ENCODE assay signal across 1 cellular context in the genomic region with DNA sequence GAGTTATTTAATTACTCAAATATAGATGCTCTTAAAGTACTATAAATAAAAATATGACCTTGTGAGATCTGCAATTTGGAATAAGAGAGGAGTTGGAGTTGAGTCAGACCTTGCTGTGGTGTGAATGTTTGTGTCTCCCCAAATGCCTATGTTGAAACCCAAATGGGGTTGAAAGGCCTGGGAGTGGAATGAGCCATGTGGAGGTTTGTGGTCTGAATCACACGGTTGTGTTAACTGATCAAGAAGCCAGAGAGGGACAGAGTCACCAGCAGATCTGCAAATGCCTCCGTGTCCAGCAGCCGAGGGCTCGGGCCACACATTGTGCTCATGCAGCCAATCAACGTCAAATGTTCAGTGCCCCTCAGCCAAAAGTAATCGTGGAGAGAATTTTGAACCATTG.
TF ChIP-seq lines count a peak whose summit lies in the region.

No MANE protein-coding gene starts in this region.

TF ChIP-seq in GM23338, 12 proteins besides CTCF, POLR2A, EP300 and RAD21 (continued from another document):
- TF ChIP-seq, protein P1, sequence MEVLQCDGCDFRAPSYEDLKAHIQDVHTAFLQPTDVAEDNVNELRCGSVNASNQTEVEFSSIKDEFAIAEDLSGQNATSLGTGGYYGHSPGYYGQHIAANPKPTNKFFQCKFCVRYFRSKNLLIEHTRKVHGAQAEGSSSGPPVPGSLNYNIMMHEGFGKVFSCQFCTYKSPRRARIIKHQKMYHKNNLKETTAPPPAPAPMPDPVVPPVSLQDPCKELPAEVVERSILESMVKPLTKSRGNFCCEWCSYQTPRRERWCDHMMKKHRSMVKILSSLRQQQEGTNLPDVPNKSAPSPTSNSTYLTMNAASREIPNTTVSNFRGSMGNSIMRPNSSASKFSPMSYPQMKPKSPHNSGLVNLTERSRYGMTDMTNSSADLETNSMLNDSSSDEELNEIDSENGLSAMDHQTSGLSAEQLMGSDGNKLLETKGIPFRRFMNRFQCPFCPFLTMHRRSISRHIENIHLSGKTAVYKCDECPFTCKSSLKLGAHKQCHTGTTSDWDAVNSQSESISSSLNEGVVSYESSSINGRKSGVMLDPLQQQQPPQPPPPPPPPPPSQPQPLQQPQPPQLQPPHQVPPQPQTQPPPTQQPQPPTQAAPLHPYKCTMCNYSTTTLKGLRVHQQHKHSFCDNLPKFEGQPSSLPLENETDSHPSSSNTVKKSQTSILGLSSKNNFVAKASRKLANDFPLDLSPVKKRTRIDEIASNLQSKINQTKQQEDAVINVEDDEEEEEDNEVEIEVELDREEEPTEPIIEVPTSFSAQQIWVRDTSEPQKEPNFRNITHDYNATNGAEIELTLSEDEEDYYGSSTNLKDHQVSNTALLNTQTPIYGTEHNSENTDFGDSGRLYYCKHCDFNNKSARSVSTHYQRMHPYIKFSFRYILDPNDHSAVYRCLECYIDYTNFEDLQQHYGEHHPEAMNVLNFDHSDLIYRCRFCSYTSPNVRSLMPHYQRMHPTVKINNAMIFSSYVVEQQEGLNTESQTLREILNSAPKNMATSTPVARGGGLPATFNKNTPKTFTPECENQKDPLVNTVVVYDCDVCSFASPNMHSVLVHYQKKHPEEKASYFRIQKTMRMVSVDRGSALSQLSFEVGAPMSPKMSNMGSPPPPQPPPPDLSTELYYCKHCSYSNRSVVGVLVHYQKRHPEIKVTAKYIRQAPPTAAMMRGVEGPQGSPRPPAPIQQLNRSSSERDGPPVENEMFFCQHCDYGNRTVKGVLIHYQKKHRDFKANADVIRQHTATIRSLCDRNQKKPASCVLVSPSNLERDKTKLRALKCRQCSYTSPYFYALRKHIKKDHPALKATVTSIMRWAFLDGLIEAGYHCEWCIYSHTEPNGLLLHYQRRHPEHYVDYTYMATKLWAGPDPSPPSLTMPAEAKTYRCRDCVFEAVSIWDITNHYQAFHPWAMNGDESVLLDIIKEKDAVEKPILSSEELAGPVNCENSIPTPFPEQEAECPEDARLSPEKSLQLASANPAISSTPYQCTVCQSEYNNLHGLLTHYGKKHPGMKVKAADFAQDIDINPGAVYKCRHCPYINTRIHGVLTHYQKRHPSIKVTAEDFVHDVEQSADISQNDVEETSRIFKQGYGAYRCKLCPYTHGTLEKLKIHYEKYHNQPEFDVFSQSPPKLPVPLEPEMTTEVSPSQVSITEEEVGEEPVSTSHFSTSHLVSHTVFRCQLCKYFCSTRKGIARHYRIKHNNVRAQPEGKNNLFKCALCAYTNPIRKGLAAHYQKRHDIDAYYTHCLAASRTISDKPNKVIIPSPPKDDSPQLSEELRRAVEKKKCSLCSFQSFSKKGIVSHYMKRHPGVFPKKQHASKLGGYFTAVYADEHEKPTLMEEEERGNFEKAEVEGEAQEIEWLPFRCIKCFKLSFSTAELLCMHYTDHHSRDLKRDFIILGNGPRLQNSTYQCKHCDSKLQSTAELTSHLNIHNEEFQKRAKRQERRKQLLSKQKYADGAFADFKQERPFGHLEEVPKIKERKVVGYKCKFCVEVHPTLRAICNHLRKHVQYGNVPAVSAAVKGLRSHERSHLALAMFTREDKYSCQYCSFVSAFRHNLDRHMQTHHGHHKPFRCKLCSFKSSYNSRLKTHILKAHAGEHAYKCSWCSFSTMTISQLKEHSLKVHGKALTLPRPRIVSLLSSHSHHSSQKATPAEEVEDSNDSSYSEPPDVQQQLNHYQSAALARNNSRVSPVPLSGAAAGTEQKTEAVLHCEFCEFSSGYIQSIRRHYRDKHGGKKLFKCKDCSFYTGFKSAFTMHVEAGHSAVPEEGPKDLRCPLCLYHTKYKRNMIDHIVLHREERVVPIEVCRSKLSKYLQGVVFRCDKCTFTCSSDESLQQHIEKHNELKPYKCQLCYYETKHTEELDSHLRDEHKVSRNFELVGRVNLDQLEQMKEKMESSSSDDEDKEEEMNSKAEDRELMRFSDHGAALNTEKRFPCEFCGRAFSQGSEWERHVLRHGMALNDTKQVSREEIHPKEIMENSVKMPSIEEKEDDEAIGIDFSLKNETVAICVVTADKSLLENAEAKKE (CRISPR knock-in tag; IDR thresholded peaks at IDR 0.05): no peak
- TF ChIP-seq CREB1 (CRISPR knock-in tag; IDR thresholded peaks at IDR 0.05; ENCODE audit: low read depth) (no peak), JUNB (IDR thresholded peaks at IDR 0.05; ENCODE audit: unreplicated experiment) (no peak), POLR2AphosphoS5 (IDR thresholded peaks at IDR 0.05; ENCODE audit: low read depth) (no peak), EZH2 (IDR thresholded peaks at IDR 0.05; ENCODE audit: low read depth, unreplicated experiment) (no peak), NANOG (IDR thresholded peaks at IDR 0.05; ENCODE audit: borderline replicate concordance) (no peak)
- TF ChIP-seq, protein P2, sequence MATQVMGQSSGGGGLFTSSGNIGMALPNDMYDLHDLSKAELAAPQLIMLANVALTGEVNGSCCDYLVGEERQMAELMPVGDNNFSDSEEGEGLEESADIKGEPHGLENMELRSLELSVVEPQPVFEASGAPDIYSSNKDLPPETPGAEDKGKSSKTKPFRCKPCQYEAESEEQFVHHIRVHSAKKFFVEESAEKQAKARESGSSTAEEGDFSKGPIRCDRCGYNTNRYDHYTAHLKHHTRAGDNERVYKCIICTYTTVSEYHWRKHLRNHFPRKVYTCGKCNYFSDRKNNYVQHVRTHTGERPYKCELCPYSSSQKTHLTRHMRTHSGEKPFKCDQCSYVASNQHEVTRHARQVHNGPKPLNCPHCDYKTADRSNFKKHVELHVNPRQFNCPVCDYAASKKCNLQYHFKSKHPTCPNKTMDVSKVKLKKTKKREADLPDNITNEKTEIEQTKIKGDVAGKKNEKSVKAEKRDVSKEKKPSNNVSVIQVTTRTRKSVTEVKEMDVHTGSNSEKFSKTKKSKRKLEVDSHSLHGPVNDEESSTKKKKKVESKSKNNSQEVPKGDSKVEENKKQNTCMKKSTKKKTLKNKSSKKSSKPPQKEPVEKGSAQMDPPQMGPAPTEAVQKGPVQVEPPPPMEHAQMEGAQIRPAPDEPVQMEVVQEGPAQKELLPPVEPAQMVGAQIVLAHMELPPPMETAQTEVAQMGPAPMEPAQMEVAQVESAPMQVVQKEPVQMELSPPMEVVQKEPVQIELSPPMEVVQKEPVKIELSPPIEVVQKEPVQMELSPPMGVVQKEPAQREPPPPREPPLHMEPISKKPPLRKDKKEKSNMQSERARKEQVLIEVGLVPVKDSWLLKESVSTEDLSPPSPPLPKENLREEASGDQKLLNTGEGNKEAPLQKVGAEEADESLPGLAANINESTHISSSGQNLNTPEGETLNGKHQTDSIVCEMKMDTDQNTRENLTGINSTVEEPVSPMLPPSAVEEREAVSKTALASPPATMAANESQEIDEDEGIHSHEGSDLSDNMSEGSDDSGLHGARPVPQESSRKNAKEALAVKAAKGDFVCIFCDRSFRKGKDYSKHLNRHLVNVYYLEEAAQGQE (IDR thresholded peaks at IDR 0.05; ENCODE audit: unreplicated experiment): no peak
